ENCODE assay signal across 13 cellular contexts in genomic region chr7:67918158-67918557, GRCh38.
DNase-seq lines count a peak whose midpoint lies in the region; ATAC-seq and TF ChIP-seq lines count a peak whose summit lies in the region.
"Had no signal": no experiment of that assay in that cellular context is flagged by ENCODE, and none has a peak within 500 bp of the region (broad histone marks: within the 10 kb centered on the region; RNA-seq: fewer than 3 reads in every experiment).

No MANE protein-coding gene starts in this region.

- H3K27me3 Mint-ChIP-seq in activated CD8-positive, alpha-beta T cell treated with anti-CD3 and anti-CD28 coated beads for 36 hours: no peaks in the 10 kb centered on the region
- H3K27me3 Mint-ChIP-seq: stimulated activated memory B cell treated with anti-CD40 and anti-IgM and Interleukin-4, amounts not matched to agents 10 μg/mL and 1 μg/mL and 100 μg/mL, for 72 hours had no signal

- H3K36me3 Mint-ChIP-seq in activated CD8-positive, alpha-beta T cell treated with anti-CD3 and anti-CD28 coated beads for 36 hours (ENCODE audit: low read depth): peaks cover 3% of the 10 kb centered on the region

- H3K27ac Mint-ChIP-seq in activated CD8-positive, alpha-beta T cell treated with anti-CD3 and anti-CD28 coated beads for 36 hours: no peak overlapping the region
- H3K27ac Mint-ChIP-seq: stimulated activated memory B cell treated with anti-CD40 and anti-IgM and Interleukin-4, amounts not matched to agents 10 μg/mL and 1 μg/mL and 100 μg/mL, for 72 hours had no signal

- no peak for ATAC-seq in activated CD8-positive, alpha-beta T cell treated with anti-CD3 and anti-CD28 coated beads for 36 hours
- ATAC-seq: stimulated activated memory B cell treated with anti-CD40 and anti-IgM and Interleukin-4, amounts not matched to agents 10 μg/mL and 1 μg/mL and 100 μg/mL, for 72 hours had no signal

- peaks cover 27% of the 10 kb centered on the region for H3K9me3 Mint-ChIP-seq in activated CD8-positive, alpha-beta T cell treated with anti-CD3 and anti-CD28 coated beads for 36 hours

- no peak overlapping the region for H3K4me3 Mint-ChIP-seq in activated CD8-positive, alpha-beta T cell treated with anti-CD3 and anti-CD28 coated beads for 36 hours
- H3K4me3 Mint-ChIP-seq: stimulated activated memory B cell treated with anti-CD40 and anti-IgM and Interleukin-4, amounts not matched to agents 10 μg/mL and 1 μg/mL and 100 μg/mL, for 72 hours had no signal

- no peak for TF ChIP-seq CTCF in activated CD8-positive, alpha-beta T cell treated with anti-CD3 and anti-CD28 coated beads for 36 hours (IDR thresholded peaks at IDR 0.05)

- POLR2A ChIA-PET in activated CD8-positive, alpha-beta T cell treated with anti-CD3 and anti-CD28 coated beads for 36 hours (lab: Charles Lee): no interaction called here

- DNase-seq in A172 (ENCODE audit: low spot score): peak; percentile 64
- peak; percentile 57 for DNase-seq in GDM1 (lab: John Stamatoyannopoulos, UW)
- peak; percentile 45 to 66 for DNase-seq in NOMO-1 (lab: John Stamatoyannopoulos, UW; ENCODE audit: unreplicated experiment in 2 of 2)
- DNase-seq in activated CD8-positive, alpha-beta T cell treated with anti-CD3 and anti-CD28 coated beads for 36 hours: peak; percentile 26
- DNase-seq in NCI-H2107 treated with DMSO at 0.1 percent for 48 hours (lab: John Stamatoyannopoulos, UW; ENCODE audit: unreplicated experiment): no peak
- no peak for DNase-seq in DMS114 treated with DMSO at 0.1 percent for 48 hours (lab: John Stamatoyannopoulos, UW; ENCODE audit: unreplicated experiment)
- DNase-seq in cardiac septum (ENCODE audit: low spot score): no peak
- DNase-seq in SK-N-DZ (ENCODE audit: low spot score): no peak
- DNase-seq: esophagus squamous epithelium; H7; SK-N-SH; stimulated activated CD4-positive, alpha-beta T cell treated with anti-CD3 and anti-CD28 coated beads, Interleukin-1b, Interleukin-23, amount 100 ng/mL, for 48 hours had no signal

- intact Hi-C loops in activated CD8-positive, alpha-beta T cell treated with anti-CD3 and anti-CD28 coated beads for 36 hours (cut with micrococcal nuclease): no loop called here
- intact Hi-C loops in cardiac septum (cut with DNase I): no loop called here

- CTCF ChIA-PET in activated CD8-positive, alpha-beta T cell treated with anti-CD3 and anti-CD28 coated beads for 36 hours (lab: Charles Lee): no interaction called here

- peaks cover 11% of the 10 kb centered on the region for H3K4me1 Mint-ChIP-seq in activated CD8-positive, alpha-beta T cell treated with anti-CD3 and anti-CD28 coated beads for 36 hours (ENCODE audit: low read depth)
- H3K4me1 Mint-ChIP-seq: stimulated activated memory B cell treated with anti-CD40 and anti-IgM and Interleukin-4, amounts not matched to agents 10 μg/mL and 1 μg/mL and 100 μg/mL, for 72 hours had no signal

Comparison
In these comparisons a context has a peak if more than half of its experiments do, and no peak if none do; other contexts are left out.
1. DNase-seq: peak in A172 (single experiment), GDM1 (single experiment), NOMO-1 (2 of 2) and activated CD8-positive, alpha-beta T cell treated with anti-CD3 and anti-CD28 coated beads for 36 hours (single experiment); none in NCI-H2107 treated with DMSO at 0.1 percent for 48 hours (single experiment), DMS114 treated with DMSO at 0.1 percent for 48 hours (single experiment), cardiac septum (single experiment) and SK-N-DZ (single experiment).